12 cellular contexts compared by ENCODE assay signal in the genomic region with DNA sequence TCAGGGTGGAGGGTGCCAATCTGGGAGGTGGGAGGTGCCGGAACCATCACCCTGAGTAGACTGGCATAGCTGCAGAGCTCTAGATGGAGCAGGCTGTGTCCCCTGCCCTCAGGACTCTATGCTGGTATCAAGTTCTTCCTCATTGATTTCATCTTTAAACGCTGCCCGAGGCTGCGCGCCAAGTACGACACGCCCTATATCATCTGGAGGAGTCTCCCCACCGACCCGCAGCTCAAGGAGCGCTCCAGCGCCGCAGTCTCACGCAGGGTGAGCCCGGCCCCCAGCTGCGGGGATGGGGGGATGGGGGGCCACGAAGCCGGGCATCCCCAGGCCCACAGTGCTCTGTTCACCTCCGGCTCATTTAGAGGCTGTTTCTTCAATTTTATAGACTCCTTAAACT. TPM values are rescaled to one million over a fixed set of nuclear protein-coding genes. Genes with fewer than 3 reads are reported as not detected.
DNase-seq lines count a peak whose midpoint lies in the region; ATAC-seq and TF ChIP-seq lines count a peak whose summit lies in the region.
"Had no signal": no experiment of that assay in that cellular context is flagged by ENCODE, and none has a peak within 500 bp of the region (broad histone marks: within the 10 kb centered on the region; RNA-seq: fewer than 3 reads in every experiment).

No MANE protein-coding gene starts in this region.

- ATAC-seq in activated CD8-positive, alpha-beta T cell treated with anti-CD3 and anti-CD28 coated beads for 36 hours, result no peak
- no peak for ATAC-seq in activated CD8-positive, alpha-beta T cell treated with anti-CD3 and anti-CD28 coated beads, Interleukin-2, amount 10 ng/mL, durations not matched to agents 7 days and 5 days
- ATAC-seq in activated T-helper 17 cell treated with anti-CD3 and anti-CD28 coated beads, Interleukin-2, amount 50 U/mL, for 72 hours (replicated peaks), result no peak
- no peak for ATAC-seq in stimulated activated effector memory CD8-positive, alpha-beta T cell treated with anti-CD3 and anti-CD28 coated beads, Interleukin-12 subunit alpha, Interleukin-12 subunit beta, amount 100 ng/mL, for 72 hours
- ATAC-seq in GM21423 (IDR thresholded peaks at IDR 0.05; ENCODE audit: unreplicated experiment), result no peak

- TF ChIP-seq CTCF in activated CD8-positive, alpha-beta T cell treated with anti-CD3 and anti-CD28 coated beads for 36 hours (IDR thresholded peaks at IDR 0.05), result no peak

- CTCF ChIA-PET in activated CD8-positive, alpha-beta T cell treated with anti-CD3 and anti-CD28 coated beads for 36 hours (lab: Charles Lee), result interaction anchor here (2.7 to 3.7 kb wide), 2 partner anchors 9 to 109 kb away, joined by 11 to 18 read pairs; no protein-coding TSS in a partner anchor
- CTCF ChIA-PET in activated CD8-positive, alpha-beta T cell treated with anti-CD3 and anti-CD28 coated beads, Interleukin-2, amount 10 ng/mL, durations not matched to agents 7 days and 5 days (lab: Charles Lee), result no interaction called here

- peaks cover 7% of the 10 kb centered on the region for H3K36me3 Mint-ChIP-seq in activated CD8-positive, alpha-beta T cell treated with anti-CD3 and anti-CD28 coated beads for 36 hours (ENCODE audit: low read depth)
- H3K36me3 Mint-ChIP-seq in activated CD8-positive, alpha-beta T cell treated with anti-CD3 and anti-CD28 coated beads, Interleukin-2, amount 10 ng/mL, durations not matched to agents 7 days and 5 days (ENCODE audit: low read depth), result no peaks in the 10 kb centered on the region
- H3K36me3 Mint-ChIP-seq in activated T-helper 17 cell treated with anti-CD3 and anti-CD28 coated beads, Interleukin-2, amount 50 U/mL, for 72 hours (ENCODE audit: low read depth), result peaks cover 60% of the 10 kb centered on the region
- peaks cover 41% of the 10 kb centered on the region for H3K36me3 Mint-ChIP-seq in stimulated activated effector memory CD8-positive, alpha-beta T cell treated with anti-CD3 and anti-CD28 coated beads, Interleukin-12 subunit alpha, Interleukin-12 subunit beta, amount 100 ng/mL, for 72 hours

- H3K27ac Mint-ChIP-seq in activated CD8-positive, alpha-beta T cell treated with anti-CD3 and anti-CD28 coated beads for 36 hours, result peak overlapping the region; percentile 95
- no peak overlapping the region for H3K27ac Mint-ChIP-seq in activated CD8-positive, alpha-beta T cell treated with anti-CD3 and anti-CD28 coated beads, Interleukin-2, amount 10 ng/mL, durations not matched to agents 7 days and 5 days
- H3K27ac Mint-ChIP-seq in activated T-helper 17 cell treated with anti-CD3 and anti-CD28 coated beads, Interleukin-2, amount 50 U/mL, for 72 hours, result peak overlapping the region; percentile 95
- H3K27ac Mint-ChIP-seq in stimulated activated effector memory CD8-positive, alpha-beta T cell treated with anti-CD3 and anti-CD28 coated beads, Interleukin-12 subunit alpha, Interleukin-12 subunit beta, amount 100 ng/mL, for 72 hours, result peak overlapping the region; percentile 95

- no peaks in the 10 kb centered on the region for H3K27me3 Mint-ChIP-seq in activated CD8-positive, alpha-beta T cell treated with anti-CD3 and anti-CD28 coated beads for 36 hours
- H3K27me3 Mint-ChIP-seq in activated CD8-positive, alpha-beta T cell treated with anti-CD3 and anti-CD28 coated beads, Interleukin-2, amount 10 ng/mL, durations not matched to agents 7 days and 5 days (ENCODE audit: low read depth), result no peaks in the 10 kb centered on the region
- H3K27me3 Mint-ChIP-seq in activated T-helper 17 cell treated with anti-CD3 and anti-CD28 coated beads, Interleukin-2, amount 50 U/mL, for 72 hours, result no peaks in the 10 kb centered on the region

- H3K4me3 Mint-ChIP-seq in activated CD8-positive, alpha-beta T cell treated with anti-CD3 and anti-CD28 coated beads for 36 hours, result peak overlapping the region; percentile 85
- H3K4me3 Mint-ChIP-seq in activated CD8-positive, alpha-beta T cell treated with anti-CD3 and anti-CD28 coated beads, Interleukin-2, amount 10 ng/mL, durations not matched to agents 7 days and 5 days, result no peak overlapping the region
- H3K4me3 Mint-ChIP-seq in activated T-helper 17 cell treated with anti-CD3 and anti-CD28 coated beads, Interleukin-2, amount 50 U/mL, for 72 hours, result peak overlapping the region; percentile 87
- peak overlapping the region; percentile 82 for H3K4me3 Mint-ChIP-seq in stimulated activated effector memory CD8-positive, alpha-beta T cell treated with anti-CD3 and anti-CD28 coated beads, Interleukin-12 subunit alpha, Interleukin-12 subunit beta, amount 100 ng/mL, for 72 hours

- H3K4me1 Mint-ChIP-seq in activated CD8-positive, alpha-beta T cell treated with anti-CD3 and anti-CD28 coated beads for 36 hours (ENCODE audit: low read depth), result peaks cover 41% of the 10 kb centered on the region
- H3K4me1 Mint-ChIP-seq in activated CD8-positive, alpha-beta T cell treated with anti-CD3 and anti-CD28 coated beads, Interleukin-2, amount 10 ng/mL, durations not matched to agents 7 days and 5 days (ENCODE audit: low read depth), result peaks cover 30% of the 10 kb centered on the region
- no peaks in the 10 kb centered on the region for H3K4me1 Mint-ChIP-seq in activated T-helper 17 cell treated with anti-CD3 and anti-CD28 coated beads, Interleukin-2, amount 50 U/mL, for 72 hours
- peaks cover 37% of the 10 kb centered on the region for H3K4me1 Mint-ChIP-seq in stimulated activated effector memory CD8-positive, alpha-beta T cell treated with anti-CD3 and anti-CD28 coated beads, Interleukin-12 subunit alpha, Interleukin-12 subunit beta, amount 100 ng/mL, for 72 hours

- no peak for DNase-seq in activated CD8-positive, alpha-beta T cell treated with anti-CD3 and anti-CD28 coated beads for 36 hours
- DNase-seq in activated CD8-positive, alpha-beta T cell treated with anti-CD3 and anti-CD28 coated beads, Interleukin-2, amount 10 ng/mL, durations not matched to agents 7 days and 5 days, result no peak
- DNase-seq in HUDEP-2 (lab: John Stamatoyannopoulos, UW; ENCODE audit: unreplicated experiment in 76 of 76) (peak in 73 of 76 experiments; percentile 25 to 89 (median 74)), posterior cingulate gyrus (no peak), NCI-H82 (lab: John Stamatoyannopoulos, UW) (no peak)
- no peak for DNase-seq in stimulated activated effector memory CD8-positive, alpha-beta T cell treated with anti-CD3 and anti-CD28 coated beads, Interleukin-12 subunit alpha, Interleukin-12 subunit beta, amount 100 ng/mL, for 72 hours (ENCODE audit: low spot score in 2 of 2)
- DNase-seq: amygdala, GOT3, MV-4-11, NCI-H2081 treated with DMSO at 0.1 percent for 48 hours had no signal

- intact Hi-C loops in activated CD8-positive, alpha-beta T cell treated with anti-CD3 and anti-CD28 coated beads for 36 hours (cut with micrococcal nuclease), result loop anchor here (10.0 kb wide), 1 partner anchor 88 kb away; no protein-coding TSS in a partner anchor
- intact Hi-C loops in posterior cingulate gyrus (cut with DNase I), result no loop called here

- POLR2A ChIA-PET in activated CD8-positive, alpha-beta T cell treated with anti-CD3 and anti-CD28 coated beads for 36 hours (lab: Charles Lee), result no interaction called here
- POLR2A ChIA-PET in activated CD8-positive, alpha-beta T cell treated with anti-CD3 and anti-CD28 coated beads, Interleukin-2, amount 10 ng/mL, durations not matched to agents 7 days and 5 days (lab: Charles Lee), result no interaction called here

- H3K9me3 Mint-ChIP-seq in activated CD8-positive, alpha-beta T cell treated with anti-CD3 and anti-CD28 coated beads for 36 hours, result no peaks in the 10 kb centered on the region
- H3K9me3 Mint-ChIP-seq in activated CD8-positive, alpha-beta T cell treated with anti-CD3 and anti-CD28 coated beads, Interleukin-2, amount 10 ng/mL, durations not matched to agents 7 days and 5 days (ENCODE audit: insufficient read depth), result no peaks in the 10 kb centered on the region
- no peaks in the 10 kb centered on the region for H3K9me3 Mint-ChIP-seq in activated T-helper 17 cell treated with anti-CD3 and anti-CD28 coated beads, Interleukin-2, amount 50 U/mL, for 72 hours
- no peaks in the 10 kb centered on the region for H3K9me3 Mint-ChIP-seq in stimulated activated effector memory CD8-positive, alpha-beta T cell treated with anti-CD3 and anti-CD28 coated beads, Interleukin-12 subunit alpha, Interleukin-12 subunit beta, amount 100 ng/mL, for 72 hours

RNA-seq across cellular contexts. Expression of gene GRAMD4, which starts 52.5 kb away (rescaled TPM):
- total RNA-seq in activated CD8-positive, alpha-beta T cell treated with anti-CD3 and anti-CD28 coated beads for 36 hours, result 10 to 100 TPM; 26.9 to 28.1 TPM
- total RNA-seq in activated CD8-positive, alpha-beta T cell treated with anti-CD3 and anti-CD28 coated beads, Interleukin-2, amount 10 ng/mL, durations not matched to agents 7 days and 5 days, result 10 to 100 TPM; 41.2 to 42.1 TPM
- 10 to 100 TPM; 23.6 to 51.0 TPM for total RNA-seq in activated T-helper 17 cell treated with anti-CD3 and anti-CD28 coated beads, Interleukin-2, amount 50 U/mL, for 72 hours

Comparison
In these comparisons a context has a peak if more than half of its experiments do, and no peak if none do; other contexts are left out.
1. DNase-seq: peak in HUDEP-2 (73 of 76); none in activated CD8-positive, alpha-beta T cell treated with anti-CD3 and anti-CD28 coated beads for 36 hours (single experiment), activated CD8-positive, alpha-beta T cell treated with anti-CD3 and anti-CD28 coated beads, Interleukin-2, amount 10 ng/mL, durations not matched to agents 7 days and 5 days (single experiment), stimulated activated effector memory CD8-positive, alpha-beta T cell treated with anti-CD3 and anti-CD28 coated beads, Interleukin-12 subunit alpha, Interleukin-12 subunit beta, amount 100 ng/mL, for 72 hours (0 of 2), posterior cingulate gyrus (0 of 10) and NCI-H82 (single experiment).